In the genomic region with DNA sequence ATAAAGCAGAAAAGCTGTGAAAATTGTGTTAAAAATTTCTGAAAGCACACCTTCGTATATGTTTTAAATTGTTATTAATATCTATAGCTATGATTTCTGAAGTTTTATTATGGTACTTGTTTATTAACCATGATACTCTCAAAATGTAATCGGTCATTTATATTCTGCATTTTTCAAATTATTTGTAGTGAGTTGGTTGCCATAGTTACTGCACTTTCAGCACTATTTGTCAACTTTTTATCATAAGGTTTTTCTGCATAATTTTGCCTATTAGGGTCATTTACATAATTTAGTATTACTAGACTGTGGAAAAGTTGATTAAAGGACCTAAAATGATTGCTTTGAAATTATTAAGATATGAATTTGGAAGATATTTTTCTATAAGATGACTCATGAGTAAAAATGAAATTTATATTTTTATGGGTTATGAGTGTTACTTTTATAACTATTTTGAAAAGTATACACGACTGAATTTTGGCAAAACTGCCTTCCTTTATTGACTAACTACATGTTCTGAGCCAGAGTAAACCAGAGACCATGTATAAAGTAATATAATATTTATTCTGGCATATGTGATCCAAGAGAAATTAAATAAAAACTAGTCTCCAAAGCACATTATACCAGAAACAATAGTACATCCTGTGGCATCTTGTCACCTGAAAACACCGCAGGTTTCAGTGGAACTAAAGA, we compare ENCODE assay signal across 14 cellular contexts. TPM values are rescaled to one million over a fixed set of nuclear protein-coding genes. Genes with fewer than 3 reads are reported as not detected.
"Had no signal": no experiment of that assay in that cellular context is flagged by ENCODE, and none has a peak within 500 bp of the region (broad histone marks: within the 10 kb centered on the region; RNA-seq: fewer than 3 reads in every experiment).

No MANE protein-coding gene starts in this region.

- DNase-seq: activated CD4-positive, alpha-beta T cell treated with anti-CD3 and anti-CD28 coated beads for 1 hour; activated CD4-positive, alpha-beta T cell treated with anti-CD3 and anti-CD28 coated beads, Interleukin-2, amount 50 U/mL, for 4 hours; activated naive CD4-positive, alpha-beta T cell treated with Interleukin-2 at 50 U/mL for 16 hours; aorta; ovary; spleen; stimulated activated naive CD8-positive, alpha-beta T cell treated with anti-CD3 and anti-CD28 coated beads, Interleukin-15, amount 100 ng/mL, for 72 hours; T-helper 1 cell had no signal

- FAIRE-seq: urothelium cell line had no signal

- H3K36me3 ChIP-seq: esophagus muscularis mucosa, ovary, spleen, thoracic aorta had no signal

- H3K27me3 ChIP-seq: esophagus muscularis mucosa, ovary had no signal

- H3K4me3 ChIP-seq: esophagus muscularis mucosa, ovary, spleen, thoracic aorta had no signal

- H3K27ac ChIP-seq: esophagus muscularis mucosa, ovary, spleen had no signal

- H3K4me1 ChIP-seq: esophagus muscularis mucosa had no signal

- H3K9me3 ChIP-seq: esophagus muscularis mucosa, ovary, spleen, thoracic aorta had no signal

RNA-seq across cellular contexts. Expression of a gene that starts 7.9 kb away (rescaled TPM):
- total RNA-seq: activated T-helper 17 cell treated with anti-CD3 and anti-CD28 coated beads, Interleukin-2, amount 50 U/mL, for 72 hours; aorta; esophagus muscularis mucosa; myocyte; spleen had no signal
- polyA plus RNA-seq: neural cell had no signal
